In genomic region chr6:15513131-15513771, GRCh38 we compare ENCODE assay signal across 24 cellular contexts.
A peak's percentile ranks its signal among the peaks of the same experiment; 100 is the strongest.
DNase-seq lines count a peak whose midpoint lies in the region; ATAC-seq and TF ChIP-seq lines count a peak whose summit lies in the region.
"Had no signal": no experiment of that assay in that cellular context is flagged by ENCODE, and none has a peak within 500 bp of the region (broad histone marks: within the 10 kb centered on the region; RNA-seq: fewer than 3 reads in every experiment).

No MANE protein-coding gene starts in this region.

- no peak overlapping the region for H3K4me3 ChIP-seq in heart right ventricle
- no peak overlapping the region for H3K4me3 ChIP-seq in naive thymus-derived CD4-positive, alpha-beta T cell (ENCODE audit: low read length)
- H3K4me3 ChIP-seq in testis: no peak overlapping the region
- H3K4me3 ChIP-seq: lower lobe of right lung, mucosa of descending colon, sigmoid colon, SJSA1 had no signal

- H3K9me3 ChIP-seq in heart right ventricle (no peaks in the 10 kb centered on the region), testis (no peaks in the 10 kb centered on the region)
- H3K9me3 ChIP-seq in naive thymus-derived CD4-positive, alpha-beta T cell (ENCODE audit: control insufficient read depth in 2 of 3, low read length in 3 of 3): no peaks in the 10 kb centered on the region
- H3K9me3 ChIP-seq: lower lobe of right lung, mucosa of descending colon, sigmoid colon, SJSA1 had no signal

- in situ Hi-C loops in GM13977 (cut with MboI; ENCODE audit: low pct_unique_long_range_greater_than_20kb, low sequenced_read_pairs, unreplicated experiment): no loop called here

- H3K4me1 ChIP-seq in heart right ventricle: peaks cover 0 to 28% (median 13%) of the 10 kb centered on the region in 9 donors
- no peaks in the 10 kb centered on the region for H3K4me1 ChIP-seq in naive thymus-derived CD4-positive, alpha-beta T cell (ENCODE audit: control insufficient read depth in 2 of 2, insufficient read depth in 2 of 2, low read length in 2 of 2)
- peaks cover 16% of the 10 kb centered on the region for H3K4me1 ChIP-seq in testis
- H3K4me1 ChIP-seq: lower lobe of right lung, sigmoid colon had no signal

- no peaks in the 10 kb centered on the region for H3K9me3 Mint-ChIP-seq in chondrocyte (ENCODE audit: low read depth)
- H3K9me3 Mint-ChIP-seq in naive thymus-derived CD4-positive, alpha-beta T cell: peaks cover 0 to 4% (median 0%) of the 10 kb centered on the region in 11 donors
- H3K9me3 Mint-ChIP-seq: T-cell had no signal

- peaks cover 23% of the 10 kb centered on the region for H3K36me3 Mint-ChIP-seq in chondrocyte (ENCODE audit: low read depth)
- peaks cover 7 to 71% (median 20%) of the 10 kb centered on the region in 5 donors for H3K36me3 Mint-ChIP-seq in naive thymus-derived CD4-positive, alpha-beta T cell

- no peak for TF ChIP-seq CTCF in heart right ventricle (IDR thresholded peaks at IDR 0.05)
- TF ChIP-seq CTCF in chondrocyte (IDR thresholded peaks at IDR 0.05): no peak
- no peak for TF ChIP-seq CTCF in testis (IDR thresholded peaks at IDR 0.05)
- no peak for TF ChIP-seq CTCF in GM13977 (IDR thresholded peaks at IDR 0.05; ENCODE audit: extremely low read depth, insufficient read depth, missing control alignments)

- WGBS in heart right ventricle, 2 donors: 88 to 92% methylated on average over 34 of the region's 34 CpGs
- 76 to 82% methylated on average over 18 to 34 of the region's 34 CpGs for WGBS in testis, 2 donors

- DNase-seq in heart right ventricle: no peak
- DNase-seq in Right ventricle myocardium superior: no peak
- DNase-seq in chondrocyte (ENCODE audit: low spot score): peak; percentile 79
- no peak for DNase-seq in naive thymus-derived CD4-positive, alpha-beta T cell
- DNase-seq in testis: peak; percentile 78
- DNase-seq in GM13977 (ENCODE audit: low spot score): no peak
- DNase-seq: activated CD4-positive, CD25-positive, alpha-beta regulatory T cell; activated CD8-positive, alpha-beta memory T cell treated with anti-CD3 and anti-CD28 coated beads, Interleukin-2, amount 50 U/mL, for 48 hours; activated gamma-delta T cell; cerebellar nuclear complex; GOT3; lower lobe of right lung; NCI-H1417; NCI-H2029 treated with DMSO at 0.1 percent for 48 hours; NCI-H2227 treated with DMSO at 0.1 percent for 48 hours; NCI-H69; sigmoid colon; stimulated activated naive CD4-positive, alpha-beta T cell treated with Interleukin-2 at 50 U/mL for 16 hours; T-cell had no signal

- POLR2A ChIA-PET in naive thymus-derived CD4-positive, alpha-beta T cell (lab: Charles Lee): no interaction called here

- H3K27me3 Mint-ChIP-seq in chondrocyte (ENCODE audit: low read depth): no peaks in the 10 kb centered on the region
- H3K27me3 Mint-ChIP-seq in naive thymus-derived CD4-positive, alpha-beta T cell: no peaks in the 10 kb centered on the region
- H3K27me3 Mint-ChIP-seq: progenitor cell of endocrine pancreas, T-cell had no signal

- H3K36me3 ChIP-seq in heart right ventricle (peaks cover 0 to 99% (median 33%) of the 10 kb centered on the region in 9 donors), testis (ENCODE audit: low read depth, missing control alignments) (no peaks in the 10 kb centered on the region)
- peaks cover 0 to 96% (median 14%) of the 10 kb centered on the region in 3 experiments for H3K36me3 ChIP-seq in naive thymus-derived CD4-positive, alpha-beta T cell (ENCODE audit: control insufficient read depth in 2 of 3, insufficient read depth in 3 of 3, low read length in 3 of 3)

- CTCF ChIA-PET in naive thymus-derived CD4-positive, alpha-beta T cell (lab: Charles Lee): no interaction called here

- no peaks in the 10 kb centered on the region for H3K4me1 Mint-ChIP-seq in chondrocyte (ENCODE audit: low read depth)
- peaks cover 5 to 16% (median 7%) of the 10 kb centered on the region in 7 donors for H3K4me1 Mint-ChIP-seq in naive thymus-derived CD4-positive, alpha-beta T cell

- intact Hi-C loops in heart right ventricle (cut with DNase I): loop anchor here in 1 of 10 donors (5.0 kb wide), 1 partner anchor 109 kb away; no protein-coding TSS in a partner anchor
- intact Hi-C loops in Right ventricle myocardium superior (cut with DNase I): no loop called here
- intact Hi-C loops in naive thymus-derived CD4-positive, alpha-beta T cell (cut with micrococcal nuclease): no loop called here
- intact Hi-C loops in testis (cut with DNase I; ENCODE audit: low total_unique reads): no loop called here

- H3K4me3 Mint-ChIP-seq in chondrocyte (ENCODE audit: unreplicated experiment): no peak overlapping the region
- H3K4me3 Mint-ChIP-seq in naive thymus-derived CD4-positive, alpha-beta T cell: no peak overlapping the region

- peak overlapping the region in 6 of 10 donors; percentile 1 to 83 (median 70) for H3K27ac ChIP-seq in heart right ventricle
- H3K27ac ChIP-seq in naive thymus-derived CD4-positive, alpha-beta T cell (ENCODE audit: low read depth, low read length): no peak overlapping the region
- H3K27ac ChIP-seq in testis: no peak overlapping the region
- H3K27ac ChIP-seq: lower lobe of right lung, sigmoid colon, SJSA1 had no signal

- H3K27me3 ChIP-seq in heart right ventricle (no peaks in the 10 kb centered on the region), testis (no peaks in the 10 kb centered on the region)
- no peaks in the 10 kb centered on the region for H3K27me3 ChIP-seq in naive thymus-derived CD4-positive, alpha-beta T cell (ENCODE audit: control insufficient read depth in 2 of 2, insufficient read depth in 2 of 2, low read length in 2 of 2)
- H3K27me3 ChIP-seq: sigmoid colon, SJSA1 had no signal

- TF ChIP-seq POLR2A in testis (IDR thresholded peaks at IDR 0.05): no peak

- ATAC-seq in heart right ventricle (no peak), Right ventricle myocardium superior (ENCODE audit: poor library complexity) (no peak), GM19328 (IDR thresholded peaks at IDR 0.05; ENCODE audit: unreplicated experiment) (no peak), HG03039 (IDR thresholded peaks at IDR 0.05; ENCODE audit: unreplicated experiment) (no peak)
- peak; percentile 5 for ATAC-seq in naive thymus-derived CD4-positive, alpha-beta T cell
- ATAC-seq: lower lobe of right lung, mucosa of descending colon, T-cell had no signal

- no peak overlapping the region for H3K27ac Mint-ChIP-seq in chondrocyte (ENCODE audit: unreplicated experiment)
- H3K27ac Mint-ChIP-seq in naive thymus-derived CD4-positive, alpha-beta T cell: peak overlapping the region in 5 of 9 donors; percentile 16 to 83 (median 66)

Comparison
In these comparisons a context has a peak if more than half of its experiments do, and no peak if none do; other contexts are left out.
1. DNase-seq: peak in chondrocyte (single experiment) and testis (single experiment); none in heart right ventricle (0 of 2), Right ventricle myocardium superior (single experiment), naive thymus-derived CD4-positive, alpha-beta T cell (0 of 9) and GM13977 (single experiment).
2. H3K27ac ChIP-seq: peak in heart right ventricle (6 of 10); none in naive thymus-derived CD4-positive, alpha-beta T cell (single experiment) and testis (0 of 2).